Comparison of ENCODE assay signal across 22 cellular contexts in genomic region chr3:16455001-16455400, GRCh38. TPM values are rescaled to one million over a fixed set of nuclear protein-coding genes. Genes with fewer than 3 reads are reported as not detected.
A peak's percentile ranks its signal among the peaks of the same experiment; 100 is the strongest.
DNase-seq lines count a peak whose midpoint lies in the region; ATAC-seq, FAIRE-seq and TF ChIP-seq lines count a peak whose summit lies in the region.
"Had no signal": no experiment of that assay in that cellular context is flagged by ENCODE, and none has a peak within 500 bp of the region (broad histone marks: within the 10 kb centered on the region; RNA-seq: fewer than 3 reads in every experiment).

No MANE protein-coding gene starts in this region.

- H2AFZ ChIP-seq in astrocyte (ENCODE audit: low read depth, low read length) = no peak overlapping the region
- no peak overlapping the region for H2AFZ ChIP-seq in HepG2 (ENCODE audit: low read length)
- H2AFZ ChIP-seq in trophoblast cell (ENCODE audit: insufficient read depth, low read length, poor library complexity) = no peak overlapping the region
- H2AFZ ChIP-seq: GM23248 had no signal

- no peaks in the 10 kb centered on the region for H3K9me3 Mint-ChIP-seq in astrocyte (ENCODE audit: unreplicated experiment)
- H3K9me3 Mint-ChIP-seq: activated CD4-positive, alpha-beta memory T cell treated with anti-CD3 and anti-CD28 coated beads for 36 hours; activated naive CD8-positive, alpha-beta T cell treated with anti-CD3 and anti-CD28 coated beads for 36 hours; activated T-cell treated with anti-CD3 and anti-CD28 coated beads, Interleukin-2, amount 50 U/mL, for 4 hours had no signal

- H3K4me3 Mint-ChIP-seq in astrocyte (ENCODE audit: unreplicated experiment) = no peak overlapping the region
- H3K4me3 Mint-ChIP-seq: activated CD4-positive, alpha-beta memory T cell treated with anti-CD3 and anti-CD28 coated beads for 36 hours; activated naive CD8-positive, alpha-beta T cell treated with anti-CD3 and anti-CD28 coated beads for 36 hours; activated T-cell treated with anti-CD3 and anti-CD28 coated beads, Interleukin-2, amount 50 U/mL, for 4 hours; naive B cell had no signal

- H3K4me3 ChIP-seq in astrocyte (ENCODE audit: insufficient read depth, low read depth, low read length) (no peak overlapping the region), HepG2 (replicated peaks in 1 of 3; ENCODE audit: insufficient read depth in 1 of 3, low read depth in 2 of 3, low read length in 3 of 3) (no peak overlapping the region), trophoblast cell (ENCODE audit: low read depth, low read length) (no peak overlapping the region)
- H3K4me3 ChIP-seq: GM23248, left lung, psoas muscle had no signal

- H3K27ac Mint-ChIP-seq in astrocyte (ENCODE audit: unreplicated experiment) = no peak overlapping the region
- H3K27ac Mint-ChIP-seq: activated CD4-positive, alpha-beta memory T cell treated with anti-CD3 and anti-CD28 coated beads for 36 hours; activated naive CD8-positive, alpha-beta T cell treated with anti-CD3 and anti-CD28 coated beads for 36 hours had no signal

- H3K9ac ChIP-seq in astrocyte (ENCODE audit: low read length) (no peak overlapping the region), HepG2 (ENCODE audit: insufficient read depth, low read depth, low read length) (no peak overlapping the region), trophoblast cell (ENCODE audit: low read length) (no peak overlapping the region)
- H3K9ac ChIP-seq: GM23248 had no signal

- no peak overlapping the region for H3K23ac ChIP-seq in trophoblast cell (ENCODE audit: low read length)

- peak; percentile 43 for ATAC-seq in Right ventricle myocardium inferior
- no peak for ATAC-seq in HepG2
- ATAC-seq in GM18868 (IDR thresholded peaks at IDR 0.05; ENCODE audit: unreplicated experiment) = no peak
- ATAC-seq: activated T-cell treated with anti-CD3 and anti-CD28 coated beads, Interleukin-2, amount 50 U/mL, for 4 hours; left lung; psoas muscle; SK-N-SH treated with all-trans-retinoic acid at 6 μM for 48 hours had no signal

- no peak overlapping the region for H2AK5ac ChIP-seq in trophoblast cell (ENCODE audit: low read length)

- CTCF ChIA-PET in HepG2 (lab: Yijun Ruan, JAX; ENCODE audit: low intra/inter-chr PET ratio, low total read pairs) = no interaction called here

- no peak overlapping the region for H4K12ac ChIP-seq in trophoblast cell (ENCODE audit: low read depth, low read length)

- H3K14ac ChIP-seq in trophoblast cell (ENCODE audit: low read length) = no peak overlapping the region

- no peaks in the 10 kb centered on the region for H3K79me1 ChIP-seq in trophoblast cell (ENCODE audit: low read length)

- peaks cover 10% of the 10 kb centered on the region for H3K36me3 Mint-ChIP-seq in astrocyte (ENCODE audit: low read depth, unreplicated experiment)

- FAIRE-seq in astrocyte (lab: Jason Lieb, UNC) = no peak
- FAIRE-seq in HepG2 (lab: Jason Lieb, UNC) = no peak

- peaks cover 14% of the 10 kb centered on the region for H4K20me1 ChIP-seq in astrocyte (ENCODE audit: insufficient read depth, low read length)
- H4K20me1 ChIP-seq in HepG2 (ENCODE audit: insufficient read depth, low read length) = no peaks in the 10 kb centered on the region

- H3K4me1 Mint-ChIP-seq in astrocyte (ENCODE audit: low read depth, unreplicated experiment) = peaks cover 19% of the 10 kb centered on the region

- TF ChIP-seq EP300 in HepG2 (IDR thresholded peaks at IDR 0.05; ENCODE audit: low read depth in 2 of 2, low read length in 2 of 2) = no peak
- TF ChIP-seq EP300 in HepG2 (CRISPR knock-in tag; IDR thresholded peaks at IDR 0.05; ENCODE audit: borderline replicate concordance) = no peak

- DNase-seq in Right ventricle myocardium inferior (ENCODE audit: missing footprints) = no peak
- no peak for DNase-seq in cardiac septum (ENCODE audit: low spot score)
- DNase-seq in astrocyte (ENCODE audit: low read depth) = peak; percentile 34
- peak; percentile 76 for DNase-seq in myocyte (ENCODE audit: low read depth)
- no peak for DNase-seq in HepG2 (ENCODE audit: low spot score)
- DNase-seq in amniotic stem cell (lab: John Stamatoyannopoulos, UW) = no peak
- no peak for DNase-seq in trophoblast cell
- DNase-seq: activated CD4-positive, alpha-beta memory T cell treated with anti-CD3 and anti-CD28 coated beads for 36 hours; activated naive CD8-positive, alpha-beta T cell treated with anti-CD3 and anti-CD28 coated beads for 36 hours; activated T-cell treated with anti-CD3 and anti-CD28 coated beads, Interleukin-2, amount 50 U/mL, for 4 hours; C1 segment of cervical spinal cord; DMS79 treated with DMSO at 0.1 percent for 48 hours; foreskin fibroblast; GM23248; left lung; naive B cell; NCI-H2171 treated with DMSO at 0.1 percent for 48 hours; psoas muscle; stimulated activated CD4-positive, alpha-beta T cell treated with anti-CD3 and anti-CD28 coated beads, Interleukin-1b, Interleukin-23, amount 100 ng/mL, for 48 hours had no signal

- H4K8ac ChIP-seq in trophoblast cell (ENCODE audit: low read depth, low read length) = no peak overlapping the region

- no peak overlapping the region for H2BK12ac ChIP-seq in trophoblast cell (ENCODE audit: low read length)

- H3K9me3 ChIP-seq in astrocyte (ENCODE audit: insufficient read depth, low read depth, low read length) = no peaks in the 10 kb centered on the region
- H3K9me3 ChIP-seq in HepG2 (ENCODE audit: low read length) = no peaks in the 10 kb centered on the region
- no peaks in the 10 kb centered on the region for H3K9me3 ChIP-seq in trophoblast cell (ENCODE audit: insufficient read depth, low read depth, low read length)
- H3K9me3 ChIP-seq: left lung, psoas muscle had no signal

- 23% methylated on average over 7 of the region's 7 CpGs for WGBS in HepG2 (ENCODE audit: low lambda C conversion rate)
- no CpG with 5 or more reads among the region's 7 CpGs for WGBS in trophoblast cell (ENCODE audit: extremely low coverage, insufficient coverage, insufficient read length)

- TF ChIP-seq CTCF in astrocyte (IDR thresholded peaks at IDR 0.05; ENCODE audit: insufficient read depth, low read depth, low read length) (no peak), HepG2 (CRISPR knock-in tag; IDR thresholded peaks at IDR 0.05) (no peak)

- no peak for TF ChIP-seq POLR2A in HepG2 (IDR thresholded peaks at IDR 0.05; ENCODE audit: insufficient read depth in 1 of 2, low read depth in 2 of 2, low read length in 2 of 2)

- no TSS peak for BruUV-seq in HepG2 (replicated peaks; lab: Mats Ljungman, UMichigan)

- no peak overlapping the region for H2BK120ac ChIP-seq in trophoblast cell (ENCODE audit: insufficient read depth, low read length, poor library complexity)

- in situ Hi-C loops in HepG2 (cut with HindIII; ENCODE audit: extremely low pct_ligation_motif_present, low pct_unique_long_range_greater_than_20kb) = no loop called here

- H3K4ac ChIP-seq in trophoblast cell (ENCODE audit: low read depth, low read length) = no peak overlapping the region

- intact Hi-C loops in Right ventricle myocardium inferior (cut with DNase I) (no loop called here), cardiac septum (cut with DNase I) (no loop called here), HepG2 (cut with micrococcal nuclease; ENCODE audit: unreplicated experiment) (no loop called here)

- H3K4me1 ChIP-seq in astrocyte (ENCODE audit: insufficient read depth, low read length) = peaks cover 26% of the 10 kb centered on the region
- no peaks in the 10 kb centered on the region for H3K4me1 ChIP-seq in HepG2 (ENCODE audit: insufficient read depth, low read length)
- no peaks in the 10 kb centered on the region for H3K4me1 ChIP-seq in trophoblast cell (ENCODE audit: control insufficient read depth in 1 of 2, insufficient read depth in 2 of 2, low read length in 2 of 2)

- H4K91ac ChIP-seq in trophoblast cell (ENCODE audit: low read depth, low read length) = no peak overlapping the region

- H2BK5ac ChIP-seq in trophoblast cell (ENCODE audit: low read depth, low read length, poor library complexity) = no peak overlapping the region

- H3K79me2 ChIP-seq in astrocyte (ENCODE audit: insufficient read depth, low read length) (peaks cover 49% of the 10 kb centered on the region), HepG2 (ENCODE audit: insufficient read depth, low read length) (no peaks in the 10 kb centered on the region), trophoblast cell (ENCODE audit: control insufficient read depth, insufficient read depth, low read length, poor library complexity) (no peaks in the 10 kb centered on the region)

- POLR2A ChIA-PET in HepG2 (lab: Yijun Ruan, JAX) = no interaction called here

- H3K27me3 ChIP-seq in astrocyte (ENCODE audit: insufficient read depth, low read length) = no peaks in the 10 kb centered on the region
- H3K27me3 ChIP-seq in HepG2 (ENCODE audit: control insufficient read depth in 1 of 2, insufficient read depth in 2 of 2, low read length in 2 of 2) = peaks cover 0 to 17% of the 10 kb centered on the region in 2 experiments; a peak in 2 of 5 replicates
- no peaks in the 10 kb centered on the region for H3K27me3 ChIP-seq in trophoblast cell (ENCODE audit: insufficient read depth, low read length)
- H3K27me3 ChIP-seq: left lung had no signal

- no peaks in the 10 kb centered on the region for H3K27me3 Mint-ChIP-seq in astrocyte (ENCODE audit: low read depth, unreplicated experiment)
- H3K27me3 Mint-ChIP-seq: activated CD4-positive, alpha-beta memory T cell treated with anti-CD3 and anti-CD28 coated beads for 36 hours; activated naive CD8-positive, alpha-beta T cell treated with anti-CD3 and anti-CD28 coated beads for 36 hours; naive B cell had no signal

- peak overlapping the region; percentile 19 for H3K4me2 ChIP-seq in astrocyte (ENCODE audit: low read length)
- H3K4me2 ChIP-seq in HepG2 (ENCODE audit: low read depth, low read length) = no peak overlapping the region
- H3K4me2 ChIP-seq in trophoblast cell (ENCODE audit: low read length) = no peak overlapping the region

- no peak for TF ChIP-seq RAD21 in HepG2 (CRISPR knock-in tag; IDR thresholded peaks at IDR 0.05)

- no peaks in the 10 kb centered on the region for H3K36me3 ChIP-seq in astrocyte (ENCODE audit: insufficient read depth, low read length)
- no peaks in the 10 kb centered on the region for H3K36me3 ChIP-seq in HepG2 (replicated peaks in 1 of 2; ENCODE audit: control insufficient read depth in 1 of 2, insufficient read depth in 2 of 2, low read length in 2 of 2)
- no peaks in the 10 kb centered on the region for H3K36me3 ChIP-seq in trophoblast cell (ENCODE audit: control insufficient read depth in 1 of 2, insufficient read depth in 2 of 2, low read length in 2 of 2)
- H3K36me3 ChIP-seq: left lung had no signal

- H3K27ac ChIP-seq in astrocyte (ENCODE audit: low read depth, low read length) (peak overlapping the region; percentile 46), HepG2 (ENCODE audit: extremely low read length, insufficient read depth, low read length) (no peak overlapping the region), trophoblast cell (ENCODE audit: low read depth, low read length) (no peak overlapping the region)
- H3K27ac ChIP-seq: GM23248, left lung, psoas muscle had no signal

- no peak overlapping the region for H3K18ac ChIP-seq in trophoblast cell (ENCODE audit: low read length)

RNA-seq across cellular contexts. Expression of gene RFTN1, which starts 58.5 kb away (rescaled TPM):
- 26.8 TPM for total RNA-seq in Right ventricle myocardium inferior
- 26.5 TPM for total RNA-seq in cardiac septum
- 49.5 and 56.8 TPM in 2 replicates for total RNA-seq in astrocyte
- 57.4 and 76.0 TPM in 2 replicates for total RNA-seq in myocyte
- polyA plus RNA-seq in myocyte (2012) = 44.5 TPM
- not detected in 2 replicates for total RNA-seq in HepG2 (2016; rRNA removed; fragmentation: Illumina TruSeq; extraction: Trizol)
- 0.40 TPM in 1 of 2 replicates, not detected in the other for total RNA-seq in HepG2 (2016; cell fraction: cytosol; rRNA removed; fragmentation: Illumina TruSeq; extraction: Trizol; ENCODE audit: low read depth)
- total RNA-seq in HepG2 (2016; cell fraction: insoluble cytoplasmic fraction; rRNA removed; fragmentation: Illumina TruSeq; extraction: Trizol) = not detected in 2 replicates
- total RNA-seq in HepG2 (2016; cell fraction: membrane; rRNA removed; fragmentation: Illumina TruSeq; extraction: Trizol) = not detected in 2 replicates
- not detected in 2 replicates for total RNA-seq in HepG2 (2016; cell fraction: nucleus; rRNA removed; fragmentation: Illumina TruSeq; extraction: Trizol)
- polyA plus RNA-seq in HepG2 (2011; rRNA removed) = 0.24 TPM in 1 of 2 replicates, not detected in the other
- polyA plus RNA-seq in HepG2 (2011; cell fraction: cytosol; rRNA removed) = 0.08 and 0.22 TPM in 2 replicates
- 0.23 and 0.29 TPM in 2 replicates for polyA plus RNA-seq in HepG2 (2011; cell fraction: nucleus; rRNA removed)
- polyA plus RNA-seq in HepG2 (2012) = 0.30 and 0.35 TPM in 2 replicates
- polyA plus RNA-seq in HepG2 (2016; cell fraction: cytosol; fragmentation: Illumina TruSeq; extraction: Trizol; ENCODE audit: low read depth) = not detected in 2 replicates
- polyA plus RNA-seq in HepG2 (2016; cell fraction: insoluble cytoplasmic fraction; fragmentation: Illumina TruSeq; extraction: Trizol; ENCODE audit: low read depth) = not detected in 2 replicates
- polyA plus RNA-seq in HepG2 (2016; cell fraction: membrane; fragmentation: Illumina TruSeq; extraction: Trizol; ENCODE audit: low read depth) = not detected in 2 replicates
- polyA plus RNA-seq in HepG2 (2016; cell fraction: nucleus; fragmentation: Illumina TruSeq; extraction: Trizol; ENCODE audit: insufficient read depth, low read depth) = not detected in 2 replicates
- polyA minus RNA-seq in HepG2 (2011; rRNA and poly(A)+ RNA removed; ENCODE audit: low replicate concordance) = 0.12 TPM in 1 of 2 replicates, not detected in the other
- not detected in 2 replicates for polyA minus RNA-seq in HepG2 (2011; cell fraction: cytosol; rRNA and poly(A)+ RNA removed)
- polyA minus RNA-seq in HepG2 (2011; cell fraction: nucleus; rRNA and poly(A)+ RNA removed) = not detected in 2 replicates
- polyA plus RNA-seq in trophoblast cell (2013) = 5.4 and 5.8 TPM in 2 replicates
- total RNA-seq: HT-29 had no signal

Comparison
In these comparisons a context has a peak if more than half of its experiments do, and no peak if none do; other contexts are left out.
1. DNase-seq: peak in astrocyte (single experiment) and myocyte (single experiment); none in Right ventricle myocardium inferior (single experiment), cardiac septum (single experiment), HepG2 (single experiment), amniotic stem cell (single experiment) and trophoblast cell (0 of 2).
2. RNA of gene RFTN1, which starts 58.5 kb away (total RNA-seq): 57.4 to 76.0 TPM in myocyte, 49.5 to 56.8 TPM in astrocyte, 26.8 TPM in Right ventricle myocardium inferior (single experiment) and 26.5 TPM in cardiac septum (single experiment); 0.40 TPM in HepG2; every median in the first group is over 10 times any median in the second.